8 cellular contexts compared by ENCODE assay signal in the genomic region with DNA sequence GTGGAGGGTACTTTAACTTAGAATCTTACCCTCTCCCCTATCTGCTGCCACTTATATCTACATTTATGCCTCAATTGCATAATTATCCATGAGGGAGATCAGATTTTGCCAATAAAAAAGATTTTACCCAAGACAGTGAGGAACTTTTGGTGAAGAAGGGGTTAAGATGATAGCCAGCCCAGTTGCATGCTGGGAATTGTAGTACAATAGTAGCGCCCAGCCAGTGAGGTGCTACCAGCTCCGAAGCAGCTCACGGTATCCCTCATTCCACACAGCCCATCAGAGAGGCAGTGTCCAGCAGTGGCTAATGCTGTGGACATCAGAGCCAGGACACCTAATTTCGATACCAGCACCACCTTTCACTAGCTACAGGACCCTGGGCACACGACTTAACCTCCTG. TPM values are rescaled to one million over a fixed set of nuclear protein-coding genes. Genes with fewer than 3 reads are reported as not detected.
A peak's percentile ranks its signal among the peaks of the same experiment; 100 is the strongest.
DNase-seq lines count a peak whose midpoint lies in the region; ATAC-seq, FAIRE-seq and TF ChIP-seq lines count a peak whose summit lies in the region.

No MANE protein-coding gene starts in this region.

- FAIRE-seq in GM12892 (lab: Jason Lieb, UNC), result no peak

- H3K27ac ChIP-seq in HEK293 (ENCODE audit: extremely low read depth, low read depth, low read length), result no peak overlapping the region

- H3K4me3 ChIP-seq in HEK293 (ENCODE audit: low read depth, low read length), result no peak overlapping the region
- no peak overlapping the region for H3K4me3 ChIP-seq in astrocyte of the spinal cord (ENCODE audit: low read depth, low read length)

- in situ Hi-C loops in ACHN (cut with HindIII; ENCODE audit: low pct_ligation_motif_present, low pct_unique_long_range_greater_than_20kb, low sequenced_read_pairs) (loop anchor here (25.0 kb wide), 1 partner anchor 110 kb away; no protein-coding TSS in a partner anchor), astrocyte of the spinal cord (cut with HindIII; ENCODE audit: low sequenced_read_pairs) (no loop called here)

- CTCF ChIA-PET in HEK293 (lab: Yijun Ruan, JAX), result interaction anchor here (1.1 to 2.8 kb wide), 3 partner anchors 21 to 107 kb away, joined by 3 to 23 read pairs (median 5); no protein-coding TSS in a partner anchor

- peak; percentile 25 for DNase-seq in ACHN
- DNase-seq in astrocyte of the spinal cord (ENCODE audit: low read depth, low spot score), result peak; percentile 22
- peak; percentile 70 for DNase-seq in left kidney (ENCODE audit: low read depth, low spot score)
- no peak for DNase-seq in NOMO-1 (lab: John Stamatoyannopoulos, UW; ENCODE audit: unreplicated experiment in 2 of 2)
- DNase-seq in GM12892 (ENCODE audit: insufficient read length), result no peak

- peaks cover 3% of the 10 kb centered on the region; the same call in 1 of the 2 replicates for H3K4me1 ChIP-seq in HEK293 (ENCODE audit: control insufficient read depth, insufficient read depth, low read length)

- POLR2A ChIA-PET in HEK293 (lab: Yijun Ruan, JAX), result interaction anchor here (1.1 kb wide), 1 partner anchor 49 kb away, joined by 4 read pairs; a partner anchor contains a TSS

- ATAC-seq in HG02885 (IDR thresholded peaks at IDR 0.05; ENCODE audit: poor library complexity, unreplicated experiment) (no peak), GM21390 (IDR thresholded peaks at IDR 0.05; ENCODE audit: unreplicated experiment) (no peak)

- TF ChIP-seq CTCF in HEK293 (tag by site-specific recombination; IDR thresholded peaks at IDR 0.05), result no peak
- TF ChIP-seq CTCF in astrocyte of the spinal cord (IDR thresholded peaks at IDR 0.05; ENCODE audit: low read depth, low read length), result no peak

- no peaks in the 10 kb centered on the region for H3K9me3 ChIP-seq in HEK293 (ENCODE audit: control insufficient read depth, insufficient read depth, low read depth, low read length)

- H3K36me3 ChIP-seq in HEK293 (ENCODE audit: control insufficient read depth in 2 of 2, insufficient read depth in 1 of 2, low read length in 2 of 2), result no peaks in the 10 kb centered on the region

- TF ChIP-seq POLR2A in GM12892 (IDR thresholded peaks at IDR 0.05; ENCODE audit: low read depth, low read length), result no peak

TF ChIP-seq in HEK293, 187 proteins besides CTCF, POLR2A, EP300 and RAD21 (continues in another document):
- TF ChIP-seq ZNF341 (tag by site-specific recombination; IDR thresholded peaks at IDR 0.05; ENCODE audit: low read depth) (no peak), ZNF248 (tag by site-specific recombination; IDR thresholded peaks at IDR 0.05) (no peak), ZBTB1 (tag by site-specific recombination; IDR thresholded peaks at IDR 0.05) (no peak), ZXDB (tag by site-specific recombination; IDR thresholded peaks at IDR 0.05) (peak; percentile 14; the same call in 1 of the 2 replicates), KLF8 (tag by site-specific recombination; IDR thresholded peaks at IDR 0.05) (no peak), ZNF2 (tag by site-specific recombination; IDR thresholded peaks at IDR 0.05) (no peak), ZNF157 (tag by site-specific recombination; IDR thresholded peaks at IDR 0.05) (no peak), ZBTB17 (tag by site-specific recombination; IDR thresholded peaks at IDR 0.05) (peak; percentile 40; the same call in 1 of the 2 replicates), ZNF530 (tag by site-specific recombination; IDR thresholded peaks at IDR 0.05; ENCODE audit: low read depth) (no peak), ZNF791 (tag by site-specific recombination; IDR thresholded peaks at IDR 0.05) (no peak), ZNF391 (tag by site-specific recombination; IDR thresholded peaks at IDR 0.05; ENCODE audit: borderline replicate concordance, low read depth) (no peak), ZFP37 (tag by site-specific recombination; IDR thresholded peaks at IDR 0.05) (no peak), OVOL3 (tag by site-specific recombination; IDR thresholded peaks at IDR 0.05) (no peak), ZBTB20 (tag by site-specific recombination; IDR thresholded peaks at IDR 0.05) (0 out of 2 replicates have a peak, but pooled peaks have one; percentile 14), ZNF433 (tag by site-specific recombination; IDR thresholded peaks at IDR 0.05; ENCODE audit: low read depth) (no peak), ZNF121 (tag by site-specific recombination; IDR thresholded peaks at IDR 0.05) (no peak)
- TF ChIP-seq, protein P1, sequence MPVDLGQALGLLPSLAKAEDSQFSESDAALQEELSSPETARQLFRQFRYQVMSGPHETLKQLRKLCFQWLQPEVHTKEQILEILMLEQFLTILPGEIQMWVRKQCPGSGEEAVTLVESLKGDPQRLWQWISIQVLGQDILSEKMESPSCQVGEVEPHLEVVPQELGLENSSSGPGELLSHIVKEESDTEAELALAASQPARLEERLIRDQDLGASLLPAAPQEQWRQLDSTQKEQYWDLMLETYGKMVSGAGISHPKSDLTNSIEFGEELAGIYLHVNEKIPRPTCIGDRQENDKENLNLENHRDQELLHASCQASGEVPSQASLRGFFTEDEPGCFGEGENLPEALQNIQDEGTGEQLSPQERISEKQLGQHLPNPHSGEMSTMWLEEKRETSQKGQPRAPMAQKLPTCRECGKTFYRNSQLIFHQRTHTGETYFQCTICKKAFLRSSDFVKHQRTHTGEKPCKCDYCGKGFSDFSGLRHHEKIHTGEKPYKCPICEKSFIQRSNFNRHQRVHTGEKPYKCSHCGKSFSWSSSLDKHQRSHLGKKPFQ (tag by site-specific recombination; IDR thresholded peaks at IDR 0.05), result no peak
- TF ChIP-seq, protein P2, sequence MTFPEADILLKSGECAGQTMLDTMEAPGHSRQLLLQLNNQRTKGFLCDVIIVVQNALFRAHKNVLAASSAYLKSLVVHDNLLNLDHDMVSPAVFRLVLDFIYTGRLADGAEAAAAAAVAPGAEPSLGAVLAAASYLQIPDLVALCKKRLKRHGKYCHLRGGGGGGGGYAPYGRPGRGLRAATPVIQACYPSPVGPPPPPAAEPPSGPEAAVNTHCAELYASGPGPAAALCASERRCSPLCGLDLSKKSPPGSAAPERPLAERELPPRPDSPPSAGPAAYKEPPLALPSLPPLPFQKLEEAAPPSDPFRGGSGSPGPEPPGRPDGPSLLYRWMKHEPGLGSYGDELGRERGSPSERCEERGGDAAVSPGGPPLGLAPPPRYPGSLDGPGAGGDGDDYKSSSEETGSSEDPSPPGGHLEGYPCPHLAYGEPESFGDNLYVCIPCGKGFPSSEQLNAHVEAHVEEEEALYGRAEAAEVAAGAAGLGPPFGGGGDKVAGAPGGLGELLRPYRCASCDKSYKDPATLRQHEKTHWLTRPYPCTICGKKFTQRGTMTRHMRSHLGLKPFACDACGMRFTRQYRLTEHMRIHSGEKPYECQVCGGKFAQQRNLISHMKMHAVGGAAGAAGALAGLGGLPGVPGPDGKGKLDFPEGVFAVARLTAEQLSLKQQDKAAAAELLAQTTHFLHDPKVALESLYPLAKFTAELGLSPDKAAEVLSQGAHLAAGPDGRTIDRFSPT (tag by site-specific recombination; IDR thresholded peaks at IDR 0.05), result no peak
- TF ChIP-seq, protein P3, sequence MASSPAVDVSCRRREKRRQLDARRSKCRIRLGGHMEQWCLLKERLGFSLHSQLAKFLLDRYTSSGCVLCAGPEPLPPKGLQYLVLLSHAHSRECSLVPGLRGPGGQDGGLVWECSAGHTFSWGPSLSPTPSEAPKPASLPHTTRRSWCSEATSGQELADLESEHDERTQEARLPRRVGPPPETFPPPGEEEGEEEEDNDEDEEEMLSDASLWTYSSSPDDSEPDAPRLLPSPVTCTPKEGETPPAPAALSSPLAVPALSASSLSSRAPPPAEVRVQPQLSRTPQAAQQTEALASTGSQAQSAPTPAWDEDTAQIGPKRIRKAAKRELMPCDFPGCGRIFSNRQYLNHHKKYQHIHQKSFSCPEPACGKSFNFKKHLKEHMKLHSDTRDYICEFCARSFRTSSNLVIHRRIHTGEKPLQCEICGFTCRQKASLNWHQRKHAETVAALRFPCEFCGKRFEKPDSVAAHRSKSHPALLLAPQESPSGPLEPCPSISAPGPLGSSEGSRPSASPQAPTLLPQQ (tag by site-specific recombination; IDR thresholded peaks at IDR 0.05), result no peak
- TF ChIP-seq, protein P4, sequence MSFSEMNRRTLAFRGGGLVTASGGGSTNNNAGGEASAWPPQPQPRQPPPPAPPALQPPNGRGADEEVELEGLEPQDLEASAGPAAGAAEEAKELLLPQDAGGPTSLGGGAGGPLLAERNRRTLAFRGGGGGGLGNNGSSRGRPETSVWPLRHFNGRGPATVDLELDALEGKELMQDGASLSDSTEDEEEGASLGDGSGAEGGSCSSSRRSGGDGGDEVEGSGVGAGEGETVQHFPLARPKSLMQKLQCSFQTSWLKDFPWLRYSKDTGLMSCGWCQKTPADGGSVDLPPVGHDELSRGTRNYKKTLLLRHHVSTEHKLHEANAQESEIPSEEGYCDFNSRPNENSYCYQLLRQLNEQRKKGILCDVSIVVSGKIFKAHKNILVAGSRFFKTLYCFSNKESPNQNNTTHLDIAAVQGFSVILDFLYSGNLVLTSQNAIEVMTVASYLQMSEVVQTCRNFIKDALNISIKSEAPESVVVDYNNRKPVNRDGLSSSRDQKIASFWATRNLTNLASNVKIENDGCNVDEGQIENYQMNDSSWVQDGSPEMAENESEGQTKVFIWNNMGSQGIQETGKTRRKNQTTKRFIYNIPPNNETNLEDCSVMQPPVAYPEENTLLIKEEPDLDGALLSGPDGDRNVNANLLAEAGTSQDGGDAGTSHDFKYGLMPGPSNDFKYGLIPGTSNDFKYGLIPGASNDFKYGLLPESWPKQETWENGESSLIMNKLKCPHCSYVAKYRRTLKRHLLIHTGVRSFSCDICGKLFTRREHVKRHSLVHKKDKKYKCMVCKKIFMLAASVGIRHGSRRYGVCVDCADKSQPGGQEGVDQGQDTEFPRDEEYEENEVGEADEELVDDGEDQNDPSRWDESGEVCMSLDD (tag by site-specific recombination; IDR thresholded peaks at IDR 0.05), result no peak
- TF ChIP-seq, protein P5, sequence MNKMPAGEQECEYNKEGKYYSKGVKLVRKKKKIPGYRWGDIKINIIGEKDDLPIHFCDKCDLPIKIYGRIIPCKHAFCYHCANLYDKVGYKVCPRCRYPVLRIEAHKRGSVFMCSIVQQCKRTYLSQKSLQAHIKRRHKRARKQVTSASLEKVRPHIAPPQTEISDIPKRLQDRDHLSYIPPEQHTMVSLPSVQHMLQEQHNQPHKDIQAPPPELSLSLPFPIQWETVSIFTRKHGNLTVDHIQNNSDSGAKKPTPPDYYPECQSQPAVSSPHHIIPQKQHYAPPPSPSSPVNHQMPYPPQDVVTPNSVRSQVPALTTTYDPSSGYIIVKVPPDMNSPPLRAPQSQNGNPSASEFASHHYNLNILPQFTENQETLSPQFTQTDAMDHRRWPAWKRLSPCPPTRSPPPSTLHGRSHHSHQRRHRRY (tag by site-specific recombination; IDR thresholded peaks at IDR 0.05), result no peak

RNA-seq across cellular contexts. Expression of a gene that starts 5.9 kb away (rescaled TPM):
- not detected for polyA plus RNA-seq in GM12892 (2012; ENCODE audit: missing spikeins)

RNA-seq across cellular contexts. Expression of a gene that starts 49.4 kb away (rescaled TPM):
- 15.6 TPM for polyA plus RNA-seq in GM12892 (2012; ENCODE audit: missing spikeins)

Comparison
In these comparisons a context has a peak if more than half of its experiments do, and no peak if none do; other contexts are left out.
1. DNase-seq: peak in ACHN (single experiment), astrocyte of the spinal cord (single experiment) and left kidney (single experiment); none in NOMO-1 (0 of 2) and GM12892 (single experiment).